13 cellular contexts compared by ENCODE assay signal in the genomic region with DNA sequence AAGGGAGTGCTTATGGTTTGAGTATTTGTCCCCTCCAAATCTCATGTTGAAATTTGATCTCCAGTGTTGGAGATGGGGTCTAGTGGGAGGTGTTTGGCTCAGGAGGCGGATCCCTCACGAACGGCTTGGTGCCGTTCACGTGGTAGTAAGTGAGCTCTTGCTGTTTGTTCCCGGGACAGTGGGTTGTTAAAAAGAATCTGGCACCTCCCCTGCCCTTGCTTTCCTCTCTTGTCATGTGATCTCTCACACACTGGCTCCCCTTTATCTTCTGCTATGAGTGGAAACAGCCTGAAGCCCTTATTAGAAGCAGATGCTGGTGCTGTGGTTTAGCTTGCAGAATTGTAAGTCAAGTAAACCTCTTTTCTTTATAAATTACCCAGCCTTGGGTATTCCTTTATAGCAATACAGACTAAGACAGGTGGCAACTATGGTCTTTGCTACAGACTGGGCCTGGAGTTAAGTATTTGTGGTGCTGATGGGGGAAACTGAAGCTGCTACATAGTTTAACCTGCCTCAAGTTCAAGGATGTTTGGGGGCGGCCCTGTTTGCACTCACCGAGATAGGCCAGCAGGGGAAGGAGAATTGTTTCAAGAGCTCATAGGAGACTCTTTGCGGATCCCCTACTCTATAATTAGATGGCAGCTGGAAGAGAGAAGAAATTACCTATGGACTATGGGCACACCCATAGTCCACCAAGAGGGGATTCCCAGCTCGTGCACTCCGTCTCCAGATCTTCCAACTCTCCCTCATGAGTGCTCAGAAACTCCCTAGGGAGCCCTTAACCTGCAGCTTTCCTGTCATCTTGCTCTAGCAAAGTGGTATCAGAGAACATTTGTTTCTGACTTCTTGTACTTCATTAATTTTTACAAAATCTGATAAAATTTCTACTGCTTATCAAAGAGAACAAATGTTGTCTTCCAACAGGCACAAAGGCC.
A peak's percentile ranks its signal among the peaks of the same experiment; 100 is the strongest.
DNase-seq lines count a peak whose midpoint lies in the region; ATAC-seq and TF ChIP-seq lines count a peak whose summit lies in the region.
"Had no signal": no experiment of that assay in that cellular context is flagged by ENCODE, and none has a peak within 500 bp of the region (broad histone marks: within the 10 kb centered on the region; RNA-seq: fewer than 3 reads in every experiment).

No MANE protein-coding gene starts in this region.

- H3K4me1 Mint-ChIP-seq in activated T-cell treated with anti-CD3 and anti-CD28 coated beads, Interleukin-2, amount 50 U/mL, for 24 hours (ENCODE audit: low read depth): no peaks in the 10 kb centered on the region
- H3K4me1 Mint-ChIP-seq in activated naive CD4-positive, alpha-beta T cell treated with anti-CD3 and anti-CD28 coated beads for 36 hours (ENCODE audit: low read depth): no peaks in the 10 kb centered on the region

- H3K36me3 Mint-ChIP-seq in activated T-cell treated with anti-CD3 and anti-CD28 coated beads, Interleukin-2, amount 50 U/mL, for 24 hours (ENCODE audit: low read depth): no peaks in the 10 kb centered on the region
- no peaks in the 10 kb centered on the region for H3K36me3 Mint-ChIP-seq in activated naive CD4-positive, alpha-beta T cell treated with anti-CD3 and anti-CD28 coated beads for 36 hours (ENCODE audit: low read depth)

- H3K36me3 ChIP-seq in gastroesophageal sphincter: no peaks in the 10 kb centered on the region
- H3K36me3 ChIP-seq: ovary, stomach had no signal

- no peak for TF ChIP-seq EP300 in gastroesophageal sphincter (IDR thresholded peaks at IDR 0.05)

- DNase-seq in ELF-1 (ENCODE audit: low read depth, low spot score) (peak; percentile 64), NCI-H1436 treated with DMSO at 0.1 percent for 48 hours (lab: John Stamatoyannopoulos, UW) (peak; percentile 90), SK-N-DZ (ENCODE audit: low spot score) (peak; percentile 87), islet precursor cell (peak; percentile 60), T-helper 2 cell (no peak)
- no peak for DNase-seq in activated T-cell treated with anti-CD3 and anti-CD28 coated beads, Interleukin-2, amount 50 U/mL, for 24 hours
- no peak for DNase-seq in activated naive CD4-positive, alpha-beta T cell treated with anti-CD3 and anti-CD28 coated beads for 36 hours
- DNase-seq: KG1, ovary, PC-9, stomach had no signal

- no peak for TF ChIP-seq POLR2A in gastroesophageal sphincter (IDR thresholded peaks at IDR 0.05)

- ATAC-seq in gastroesophageal sphincter: no peak

- no peaks in the 10 kb centered on the region for H3K4me1 ChIP-seq in gastroesophageal sphincter
- H3K4me1 ChIP-seq: stomach had no signal

- no peak overlapping the region for H3K27ac ChIP-seq in gastroesophageal sphincter
- H3K27ac ChIP-seq: epithelial cell of prostate, ovary, PC-9, stomach had no signal

- intact Hi-C loops in activated naive CD4-positive, alpha-beta T cell treated with anti-CD3 and anti-CD28 coated beads for 36 hours (cut with micrococcal nuclease): no loop called here

- H3K9me3 ChIP-seq in gastroesophageal sphincter: no peaks in the 10 kb centered on the region
- H3K9me3 ChIP-seq: ovary, stomach had no signal

- CTCF ChIA-PET in activated naive CD4-positive, alpha-beta T cell treated with anti-CD3 and anti-CD28 coated beads for 36 hours (lab: Charles Lee): no interaction called here

- H3K27me3 ChIP-seq in gastroesophageal sphincter: no peaks in the 10 kb centered on the region
- H3K27me3 ChIP-seq: ovary, stomach had no signal

- no peak overlapping the region for H3K27ac Mint-ChIP-seq in activated T-cell treated with anti-CD3 and anti-CD28 coated beads, Interleukin-2, amount 50 U/mL, for 24 hours
- H3K27ac Mint-ChIP-seq in activated naive CD4-positive, alpha-beta T cell treated with anti-CD3 and anti-CD28 coated beads for 36 hours: no peak overlapping the region

- H3K4me3 ChIP-seq in gastroesophageal sphincter: no peak overlapping the region
- H3K4me3 ChIP-seq: ovary, PC-9, stomach had no signal

- no peaks in the 10 kb centered on the region for H3K9me3 Mint-ChIP-seq in activated T-cell treated with anti-CD3 and anti-CD28 coated beads, Interleukin-2, amount 50 U/mL, for 24 hours
- no peaks in the 10 kb centered on the region for H3K9me3 Mint-ChIP-seq in activated naive CD4-positive, alpha-beta T cell treated with anti-CD3 and anti-CD28 coated beads for 36 hours

- WGBS in gastroesophageal sphincter (ENCODE audit: low coverage in 1 of 2), 2 donors: 44 to 66% methylated on average over 8 to 11 of the region's 11 CpGs

- H3K4me3 Mint-ChIP-seq in activated T-cell treated with anti-CD3 and anti-CD28 coated beads, Interleukin-2, amount 50 U/mL, for 24 hours: no peak overlapping the region
- H3K4me3 Mint-ChIP-seq in activated naive CD4-positive, alpha-beta T cell treated with anti-CD3 and anti-CD28 coated beads for 36 hours: no peak overlapping the region

- TF ChIP-seq CTCF in gastroesophageal sphincter (IDR thresholded peaks at IDR 0.05): no peak

- H3K27me3 Mint-ChIP-seq in activated T-cell treated with anti-CD3 and anti-CD28 coated beads, Interleukin-2, amount 50 U/mL, for 24 hours: no peaks in the 10 kb centered on the region
- H3K27me3 Mint-ChIP-seq in activated naive CD4-positive, alpha-beta T cell treated with anti-CD3 and anti-CD28 coated beads for 36 hours (ENCODE audit: low read depth): no peaks in the 10 kb centered on the region

Comparison
In these comparisons a context has a peak if more than half of its experiments do, and no peak if none do; other contexts are left out.
1. DNase-seq: peak in ELF-1 (single experiment), NCI-H1436 treated with DMSO at 0.1 percent for 48 hours (single experiment), SK-N-DZ (single experiment) and islet precursor cell (single experiment); none in T-helper 2 cell (0 of 5), activated T-cell treated with anti-CD3 and anti-CD28 coated beads, Interleukin-2, amount 50 U/mL, for 24 hours (single experiment) and activated naive CD4-positive, alpha-beta T cell treated with anti-CD3 and anti-CD28 coated beads for 36 hours (single experiment).